ENCODE assay signal across 8 cellular contexts in genomic region chr19:48713864-48714755, GRCh38. TPM values are rescaled to one million over a fixed set of nuclear protein-coding genes. Genes with fewer than 3 reads are reported as not detected.
DNase-seq lines count a peak whose midpoint lies in the region; ATAC-seq and TF ChIP-seq lines count a peak whose summit lies in the region.

No MANE protein-coding gene starts in this region.

- peaks cover 9% of the 10 kb centered on the region for H3K36me3 Mint-ChIP-seq in activated CD8-positive, alpha-beta memory T cell treated with anti-CD3 and anti-CD28 coated beads, Interleukin-2, amount 10 ng/mL, durations not matched to agents 7 days and 5 days
- H3K36me3 Mint-ChIP-seq in endodermal cell (ENCODE audit: low read depth), result peaks cover 8% of the 10 kb centered on the region

- 1 to 4% methylated on average over 18 to 67 of the region's 67 CpGs for WGBS in endodermal cell (ENCODE audit: insufficient coverage in 1 of 2, insufficient read length in 1 of 2), 2 experiments
- no CpG with 5 or more reads among the region's 67 CpGs for WGBS in mesendoderm (ENCODE audit: extremely low coverage, insufficient coverage, low lambda C conversion rate)

- H3K4me1 ChIP-seq in endodermal cell (ENCODE audit: control insufficient read depth, insufficient read depth, low read length), result no peaks in the 10 kb centered on the region
- peaks cover 4% of the 10 kb centered on the region for H3K4me1 ChIP-seq in mesendoderm (ENCODE audit: control insufficient read depth, low read depth, low read length)

- no peak overlapping the region for H3K4ac ChIP-seq in mesendoderm (ENCODE audit: low read depth, low read length)

- CTCF ChIA-PET in activated CD8-positive, alpha-beta memory T cell treated with anti-CD3 and anti-CD28 coated beads, Interleukin-2, amount 10 ng/mL, durations not matched to agents 7 days and 5 days (lab: Charles Lee), result interaction anchor here (0.9 to 2.4 kb wide), 6 partner anchors 11 to 279 kb away, joined by 3 to 9 read pairs (median 4); partner anchors contain the start of genes GYS1 and RUVBL2

- H2BK5ac ChIP-seq in mesendoderm (ENCODE audit: low read length), result no peak overlapping the region

- peak; percentile 95 for ATAC-seq in activated CD8-positive, alpha-beta memory T cell treated with anti-CD3 and anti-CD28 coated beads, Interleukin-2, amount 10 ng/mL, durations not matched to agents 7 days and 5 days

- H3K4me3 Mint-ChIP-seq in activated CD8-positive, alpha-beta memory T cell treated with anti-CD3 and anti-CD28 coated beads, Interleukin-2, amount 10 ng/mL, durations not matched to agents 7 days and 5 days, result peak overlapping the region; percentile 79
- peak overlapping the region; percentile 75 for H3K4me3 Mint-ChIP-seq in endodermal cell

- no peaks in the 10 kb centered on the region for H3K36me3 ChIP-seq in endodermal cell (ENCODE audit: control insufficient read depth, insufficient read depth, low read length)
- no peaks in the 10 kb centered on the region for H3K36me3 ChIP-seq in mesendoderm (ENCODE audit: control insufficient read depth, insufficient read depth, low read length)

- H4K5ac ChIP-seq in mesendoderm (ENCODE audit: low read length), result no peak overlapping the region

- H3K4me3 ChIP-seq in endodermal cell (ENCODE audit: low read length) (peak overlapping the region; percentile 91), mesendoderm (ENCODE audit: low read length) (peak overlapping the region; percentile 83)

- H3K9me3 Mint-ChIP-seq in activated CD8-positive, alpha-beta memory T cell treated with anti-CD3 and anti-CD28 coated beads, Interleukin-2, amount 10 ng/mL, durations not matched to agents 7 days and 5 days (ENCODE audit: low read depth), result no peaks in the 10 kb centered on the region
- H3K9me3 Mint-ChIP-seq in endodermal cell, result peaks cover 7% of the 10 kb centered on the region

- no peaks in the 10 kb centered on the region for H3K27me3 Mint-ChIP-seq in activated CD8-positive, alpha-beta memory T cell treated with anti-CD3 and anti-CD28 coated beads, Interleukin-2, amount 10 ng/mL, durations not matched to agents 7 days and 5 days
- H3K27me3 Mint-ChIP-seq in endodermal cell (ENCODE audit: insufficient read depth), result peaks cover 5% of the 10 kb centered on the region

- peaks cover 4% of the 10 kb centered on the region for H3K9me3 ChIP-seq in endodermal cell (ENCODE audit: control insufficient read depth, low read length)

- H3K23ac ChIP-seq in mesendoderm (ENCODE audit: low read length), result no peak overlapping the region

- peak overlapping the region; percentile 39 for H4K8ac ChIP-seq in mesendoderm (ENCODE audit: low read depth, low read length)

- no peak overlapping the region for H2AK5ac ChIP-seq in mesendoderm (ENCODE audit: low read length)

- H3K4me1 Mint-ChIP-seq in activated CD8-positive, alpha-beta memory T cell treated with anti-CD3 and anti-CD28 coated beads, Interleukin-2, amount 10 ng/mL, durations not matched to agents 7 days and 5 days, result peaks cover 10% of the 10 kb centered on the region
- peaks cover 21% of the 10 kb centered on the region for H3K4me1 Mint-ChIP-seq in endodermal cell

- peak overlapping the region; percentile 97 for H3K56ac ChIP-seq in mesendoderm (ENCODE audit: low read length)

- no peak overlapping the region for H2BK15ac ChIP-seq in mesendoderm (replicated peaks; ENCODE audit: low read depth)

- DNase-seq in COLO668 (lab: John Stamatoyannopoulos, UW; ENCODE audit: unreplicated experiment) (peak; percentile 99), GM20000 (ENCODE audit: low spot score) (peak; percentile 99), HS-5 (ENCODE audit: low read depth) (peak; percentile 98), NOMO-1 (lab: John Stamatoyannopoulos, UW; ENCODE audit: unreplicated experiment in 2 of 2) (peak; percentile 100), endodermal cell (peak; percentile 100), mesendoderm (peak; percentile 100)
- peak; percentile 99 for DNase-seq in activated CD8-positive, alpha-beta memory T cell treated with anti-CD3 and anti-CD28 coated beads, Interleukin-2, amount 10 ng/mL, durations not matched to agents 7 days and 5 days
- peak; percentile 94 for DNase-seq in stimulated activated CD8-positive, alpha-beta memory T cell treated with anti-CD3 and anti-CD28 coated beads, Interleukin-12 subunit alpha, Interleukin-12 subunit beta, amount 100 ng/mL, for 4 hours (ENCODE audit: low read depth)

- H3K79me2 ChIP-seq in mesendoderm (ENCODE audit: control insufficient read depth, insufficient read depth, low read length), result no peaks in the 10 kb centered on the region

- H3K27me3 ChIP-seq in endodermal cell (ENCODE audit: control insufficient read depth, insufficient read depth, low read length, poor library complexity, severe bottlenecking), result no peaks in the 10 kb centered on the region
- H3K27me3 ChIP-seq in mesendoderm (ENCODE audit: insufficient read depth, low read length, poor library complexity), result no peaks in the 10 kb centered on the region

- peak overlapping the region; percentile 40 for H3K18ac ChIP-seq in mesendoderm (ENCODE audit: low read length)

- H3K27ac ChIP-seq in endodermal cell (ENCODE audit: low read depth, low read length), result peak overlapping the region; percentile 55
- H3K27ac ChIP-seq in mesendoderm (ENCODE audit: low read depth, low read length), result no peak overlapping the region

- no peaks in the 10 kb centered on the region for H3K79me1 ChIP-seq in mesendoderm (ENCODE audit: low read length)

- no peak overlapping the region for H2BK120ac ChIP-seq in mesendoderm (ENCODE audit: low read depth, low read length)

- no peak for TF ChIP-seq CTCF in GM20000 (IDR thresholded peaks at IDR 0.05; ENCODE audit: extremely low read depth, missing control alignments)
- TF ChIP-seq CTCF in endodermal cell (conservative IDR thresholded peaks at IDR 0.05), result no peak

- H3K9ac ChIP-seq in endodermal cell (ENCODE audit: extremely low read depth, low read length, poor library complexity, severe bottlenecking) (peak overlapping the region; percentile 59), mesendoderm (ENCODE audit: low read length) (peak overlapping the region; percentile 87)

- H3K27ac Mint-ChIP-seq in activated CD8-positive, alpha-beta memory T cell treated with anti-CD3 and anti-CD28 coated beads, Interleukin-2, amount 10 ng/mL, durations not matched to agents 7 days and 5 days, result peak overlapping the region; percentile 82
- peak overlapping the region; percentile 90 for H3K27ac Mint-ChIP-seq in endodermal cell

- peak overlapping the region; percentile 99 for H3K4me2 ChIP-seq in mesendoderm (ENCODE audit: low read length)

RNA-seq across cellular contexts. Expression of gene MAMSTR, which starts 5.4 kb away (rescaled TPM):
- 1 to 10 TPM; 1.0 to 1.1 TPM for total RNA-seq in activated CD8-positive, alpha-beta memory T cell treated with anti-CD3 and anti-CD28 coated beads, Interleukin-2, amount 10 ng/mL, durations not matched to agents 7 days and 5 days
- 1 to 10 TPM; 1.9 to 2.3 TPM for total RNA-seq in endodermal cell
- 2.0 TPM for polyA plus RNA-seq in endodermal cell (2013, experiment 1 of 2)
- polyA plus RNA-seq in endodermal cell (2013, experiment 2 of 2), result 1.2 TPM
- 0.69 TPM for polyA plus RNA-seq in mesendoderm (2013, experiment 1 of 2)
- 0.71 TPM for polyA plus RNA-seq in mesendoderm (2013, experiment 2 of 2)

RNA-seq across cellular contexts. Expression of gene FUT2, which starts 18.3 kb away (rescaled TPM):
- not detected for total RNA-seq in activated CD8-positive, alpha-beta memory T cell treated with anti-CD3 and anti-CD28 coated beads, Interleukin-2, amount 10 ng/mL, durations not matched to agents 7 days and 5 days
- total RNA-seq in endodermal cell, result 10 to 100 TPM in 1 of 2 donors, 1 to 10 TPM in 1; 5.8 to 11.0 TPM
- polyA plus RNA-seq in endodermal cell (2013, experiment 1 of 2), result 2.3 TPM
- 0.95 TPM for polyA plus RNA-seq in endodermal cell (2013, experiment 2 of 2)
- 0.28 TPM for polyA plus RNA-seq in mesendoderm (2013, experiment 1 of 2)
- polyA plus RNA-seq in mesendoderm (2013, experiment 2 of 2), result 0.49 TPM

RNA-seq across cellular contexts. Expression of gene RASIP1, which starts 26.3 kb away (rescaled TPM):
- total RNA-seq in activated CD8-positive, alpha-beta memory T cell treated with anti-CD3 and anti-CD28 coated beads, Interleukin-2, amount 10 ng/mL, durations not matched to agents 7 days and 5 days, result not detected
- 1 to 10 TPM; 3.4 to 5.2 TPM for total RNA-seq in endodermal cell
- polyA plus RNA-seq in endodermal cell (2013, experiment 1 of 2), result 1.6 TPM
- polyA plus RNA-seq in endodermal cell (2013, experiment 2 of 2), result 0.99 TPM
- 3.3 TPM for polyA plus RNA-seq in mesendoderm (2013, experiment 1 of 2)
- polyA plus RNA-seq in mesendoderm (2013, experiment 2 of 2), result 3.7 TPM

RNA-seq across cellular contexts. Expression of gene IZUMO1, which starts 32.6 kb away (rescaled TPM):
- total RNA-seq in activated CD8-positive, alpha-beta memory T cell treated with anti-CD3 and anti-CD28 coated beads, Interleukin-2, amount 10 ng/mL, durations not matched to agents 7 days and 5 days, result not detected
- total RNA-seq in endodermal cell, result under 1 TPM; 0.22 to 0.80 TPM
- 0.21 TPM for polyA plus RNA-seq in endodermal cell (2013, experiment 1 of 2)
- polyA plus RNA-seq in endodermal cell (2013, experiment 2 of 2), result not detected
- 0.45 TPM for polyA plus RNA-seq in mesendoderm (2013, experiment 1 of 2)
- 0.24 TPM for polyA plus RNA-seq in mesendoderm (2013, experiment 2 of 2)

RNA-seq across cellular contexts. Expression of gene FUT1, which starts 38.3 kb away (rescaled TPM):
- total RNA-seq in activated CD8-positive, alpha-beta memory T cell treated with anti-CD3 and anti-CD28 coated beads, Interleukin-2, amount 10 ng/mL, durations not matched to agents 7 days and 5 days, result under 1 TPM; 0.06 to 0.09 TPM
- 1 to 10 TPM; 5.4 to 6.3 TPM for total RNA-seq in endodermal cell
- polyA plus RNA-seq in endodermal cell (2013, experiment 1 of 2), result 0.93 TPM
- 0.46 TPM for polyA plus RNA-seq in endodermal cell (2013, experiment 2 of 2)
- polyA plus RNA-seq in mesendoderm (2013, experiment 1 of 2), result 3.4 TPM
- 3.4 TPM for polyA plus RNA-seq in mesendoderm (2013, experiment 2 of 2)

Comparison
In these comparisons a context has a peak if more than half of its experiments do, and no peak if none do; other contexts are left out.
1. RNA of gene FUT2, which starts 18.3 kb away (total RNA-seq): 5.8 to 11.0 TPM in endodermal cell; not detected in activated CD8-positive, alpha-beta memory T cell treated with anti-CD3 and anti-CD28 coated beads, Interleukin-2, amount 10 ng/mL, durations not matched to agents 7 days and 5 days; every median in the first group is over 4 times any median in the second.
2. RNA of gene RASIP1, which starts 26.3 kb away (total RNA-seq): 3.4 to 5.2 TPM in endodermal cell; not detected in activated CD8-positive, alpha-beta memory T cell treated with anti-CD3 and anti-CD28 coated beads, Interleukin-2, amount 10 ng/mL, durations not matched to agents 7 days and 5 days; every median in the first group is over 4 times any median in the second.
3. Peak in every context shown above with its lines, with median percentiles within 50 percentile points of each other: DNase-seq.